Comparison of ENCODE assay signal across 24 cellular contexts in the genomic region with DNA sequence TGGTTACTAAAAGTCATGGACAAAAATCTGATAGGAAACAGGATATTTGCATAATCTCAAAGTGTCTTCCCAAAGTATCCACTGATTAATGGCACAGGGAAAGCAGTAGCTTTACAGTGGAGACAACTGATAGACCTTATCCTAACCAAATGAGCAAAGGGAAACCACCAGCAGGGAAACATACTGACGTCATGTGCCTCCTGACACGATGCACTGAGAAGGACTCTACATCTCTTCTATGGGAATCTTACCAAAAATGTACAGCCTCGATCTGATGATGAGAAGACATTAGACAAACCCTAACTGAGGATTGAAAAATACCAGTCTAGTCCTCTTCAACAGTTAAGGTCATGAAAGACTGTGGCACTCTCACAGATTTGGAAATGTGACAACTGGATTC.
A peak's percentile ranks its signal among the peaks of the same experiment; 100 is the strongest.
DNase-seq lines count a peak whose midpoint lies in the region; ATAC-seq, FAIRE-seq and TF ChIP-seq lines count a peak whose summit lies in the region.
"Had no signal": no experiment of that assay in that cellular context is flagged by ENCODE, and none has a peak within 500 bp of the region (broad histone marks: within the 10 kb centered on the region; RNA-seq: fewer than 3 reads in every experiment).

No MANE protein-coding gene starts in this region.

- TF ChIP-seq EP300 in HepG2 (IDR thresholded peaks at IDR 0.05; ENCODE audit: low read depth in 2 of 2, low read length in 2 of 2) (no peak), HepG2 (CRISPR knock-in tag; IDR thresholded peaks at IDR 0.05; ENCODE audit: borderline replicate concordance) (no peak)

- H3K79me2 ChIP-seq in HepG2 (ENCODE audit: insufficient read depth, low read length) = no peaks in the 10 kb centered on the region

- H3K9me3 Mint-ChIP-seq in IgD-negative memory B cell = no peaks in the 10 kb centered on the region
- H3K9me3 Mint-ChIP-seq in stimulated activated naive B cell treated with anti-CD40 and anti-IgM and Interleukin-4, amounts not matched to agents 10 μg/mL and 1 μg/mL and 100 μg/mL, for 72 hours = no peaks in the 10 kb centered on the region
- H3K9me3 Mint-ChIP-seq in activated CD8-positive, alpha-beta T cell treated with anti-CD3 and anti-CD28 coated beads for 36 hours = no peaks in the 10 kb centered on the region
- H3K9me3 Mint-ChIP-seq: CD4-positive, alpha-beta T cell; CD8-positive, alpha-beta T cell had no signal

- peak overlapping the region in 2 of 3 donors; percentile 9 to 67 for H3K27ac Mint-ChIP-seq in IgD-negative memory B cell
- H3K27ac Mint-ChIP-seq in stimulated activated naive B cell treated with anti-CD40 and anti-IgM and Interleukin-4, amounts not matched to agents 10 μg/mL and 1 μg/mL and 100 μg/mL, for 72 hours = peak overlapping the region; percentile 21
- H3K27ac Mint-ChIP-seq in activated CD8-positive, alpha-beta T cell treated with anti-CD3 and anti-CD28 coated beads for 36 hours = no peak overlapping the region
- H3K27ac Mint-ChIP-seq: B cell; CD4-positive, alpha-beta T cell; CD8-positive, alpha-beta T cell had no signal

- H3K27me3 Mint-ChIP-seq in IgD-negative memory B cell = no peaks in the 10 kb centered on the region
- H3K27me3 Mint-ChIP-seq in stimulated activated naive B cell treated with anti-CD40 and anti-IgM and Interleukin-4, amounts not matched to agents 10 μg/mL and 1 μg/mL and 100 μg/mL, for 72 hours = no peaks in the 10 kb centered on the region
- no peaks in the 10 kb centered on the region for H3K27me3 Mint-ChIP-seq in activated CD8-positive, alpha-beta T cell treated with anti-CD3 and anti-CD28 coated beads for 36 hours
- H3K27me3 Mint-ChIP-seq: B cell; CD4-positive, alpha-beta T cell had no signal

- WGBS in HepG2 (ENCODE audit: low lambda C conversion rate) = 0% methylated on average over 3 of the region's 3 CpGs
- 70% methylated on average over 3 of the region's 3 CpGs for WGBS in right lobe of liver (ENCODE audit: insufficient coverage, low coverage, low lambda C conversion rate, missing lambda C conversion rate)

- H3K4me2 ChIP-seq in HepG2 (ENCODE audit: low read depth, low read length) = no peak overlapping the region
- H3K4me2 ChIP-seq: A549; BLaER1 treated with 17β-estradiol and CSF1 and Interleukin-3, amounts not matched to agents 10 nM and 100 nM had no signal

- no peak overlapping the region for H3K4me3 ChIP-seq in HepG2 (replicated peaks in 1 of 3; ENCODE audit: insufficient read depth in 1 of 3, low read depth in 2 of 3, low read length in 3 of 3)
- H3K4me3 ChIP-seq in right lobe of liver = no peak overlapping the region
- H3K4me3 ChIP-seq in choroid plexus epithelial cell (ENCODE audit: low read depth, low read length) = no peak overlapping the region
- H3K4me3 ChIP-seq in A673 (ENCODE audit: low read depth, low read length, poor library complexity, severe bottlenecking) = no peak overlapping the region
- H3K4me3 ChIP-seq: A549; BLaER1 treated with 17β-estradiol and CSF1 and Interleukin-3, amounts not matched to agents 10 nM and 100 nM had no signal

- H4K20me1 ChIP-seq in HepG2 (ENCODE audit: insufficient read depth, low read length) = no peaks in the 10 kb centered on the region

- no peak for TF ChIP-seq RAD21 in HepG2 (CRISPR knock-in tag; IDR thresholded peaks at IDR 0.05)

- TF ChIP-seq POLR2A in HepG2 (IDR thresholded peaks at IDR 0.05; ENCODE audit: insufficient read depth in 1 of 2, low read depth in 2 of 2, low read length in 2 of 2) (no peak), right lobe of liver (IDR thresholded peaks at IDR 0.05) (no peak)

- CTCF ChIA-PET in HepG2 (lab: Yijun Ruan, JAX; ENCODE audit: low intra/inter-chr PET ratio, low total read pairs) (no interaction called here), A673 (lab: Charles Lee) (no interaction called here)
- CTCF ChIA-PET in activated CD8-positive, alpha-beta T cell treated with anti-CD3 and anti-CD28 coated beads for 36 hours (lab: Charles Lee) = no interaction called here

- no peak for TF ChIP-seq CTCF in HepG2 (CRISPR knock-in tag; IDR thresholded peaks at IDR 0.05)
- no peak for TF ChIP-seq CTCF in right lobe of liver (IDR thresholded peaks at IDR 0.05)
- no peak for TF ChIP-seq CTCF in choroid plexus epithelial cell (conservative IDR thresholded peaks at IDR 0.05; ENCODE audit: low read depth, low read length)
- TF ChIP-seq CTCF in A673 (conservative IDR thresholded peaks at IDR 0.05; ENCODE audit: low read depth, low read length) = no peak
- no peak for TF ChIP-seq CTCF in activated CD8-positive, alpha-beta T cell treated with anti-CD3 and anti-CD28 coated beads for 36 hours (IDR thresholded peaks at IDR 0.05)

- FAIRE-seq in HepG2 (lab: Jason Lieb, UNC) = no peak
- FAIRE-seq: A549, D721Med, G401.6, GM12891, GM19239 had no signal

- H3K4me1 Mint-ChIP-seq in IgD-negative memory B cell = peaks cover 0 to 8% (median 3%) of the 10 kb centered on the region in 3 donors
- H3K4me1 Mint-ChIP-seq in stimulated activated naive B cell treated with anti-CD40 and anti-IgM and Interleukin-4, amounts not matched to agents 10 μg/mL and 1 μg/mL and 100 μg/mL, for 72 hours = peaks cover 14 to 21% of the 10 kb centered on the region in 2 donors
- peaks cover 9% of the 10 kb centered on the region for H3K4me1 Mint-ChIP-seq in activated CD8-positive, alpha-beta T cell treated with anti-CD3 and anti-CD28 coated beads for 36 hours (ENCODE audit: low read depth)

- peaks cover 32% of the 10 kb centered on the region for H3K36me3 Mint-ChIP-seq in IgD-negative memory B cell
- peaks cover 52 to 88% of the 10 kb centered on the region in 2 donors for H3K36me3 Mint-ChIP-seq in stimulated activated naive B cell treated with anti-CD40 and anti-IgM and Interleukin-4, amounts not matched to agents 10 μg/mL and 1 μg/mL and 100 μg/mL, for 72 hours
- H3K36me3 Mint-ChIP-seq in activated CD8-positive, alpha-beta T cell treated with anti-CD3 and anti-CD28 coated beads for 36 hours (ENCODE audit: low read depth) = peaks cover 64% of the 10 kb centered on the region

- POLR2A ChIA-PET in HepG2 (lab: Yijun Ruan, JAX) (no interaction called here), A673 (lab: Charles Lee; ENCODE audit: low non-redundant PET) (no interaction called here)
- POLR2A ChIA-PET in activated CD8-positive, alpha-beta T cell treated with anti-CD3 and anti-CD28 coated beads for 36 hours (lab: Charles Lee) = no interaction called here

- DNase-seq in HepG2 (ENCODE audit: low spot score) = no peak
- DNase-seq in right lobe of liver = no peak
- DNase-seq in choroid plexus epithelial cell (ENCODE audit: low read depth) = peak; percentile 47
- DNase-seq in stimulated activated naive B cell treated with anti-CD40 and anti-IgM and Interleukin-4, amounts not matched to agents 10 μg/mL and 1 μg/mL and 100 μg/mL, for 72 hours = no peak
- no peak for DNase-seq in A673 (ENCODE audit: low spot score)
- DNase-seq in activated CD8-positive, alpha-beta T cell treated with anti-CD3 and anti-CD28 coated beads for 36 hours = no peak
- DNase-seq: AML-193; Caco-2; Calu3; CD4-positive, alpha-beta T cell; CD8-positive, alpha-beta T cell; DMS79 treated with DMSO at 0.1 percent for 48 hours; GF-D8 had no signal

- H2AFZ ChIP-seq in HepG2 (ENCODE audit: low read length) = no peak overlapping the region

- ATAC-seq in HepG2 (no peak), right lobe of liver (no peak), GM21526 (IDR thresholded peaks at IDR 0.05; ENCODE audit: low FRiP score, unreplicated experiment) (no peak)
- ATAC-seq in stimulated activated naive B cell treated with anti-CD40 and anti-IgM and Interleukin-4, amounts not matched to agents 10 μg/mL and 1 μg/mL and 100 μg/mL, for 72 hours (replicated peaks) = no peak
- no peak for ATAC-seq in activated CD8-positive, alpha-beta T cell treated with anti-CD3 and anti-CD28 coated beads for 36 hours
- ATAC-seq: A549; CD8-positive, alpha-beta T cell had no signal

- no peak overlapping the region for H3K27ac ChIP-seq in HepG2 (ENCODE audit: extremely low read length, insufficient read depth, low read length)
- no peak overlapping the region for H3K27ac ChIP-seq in right lobe of liver
- H3K27ac ChIP-seq in A673 (ENCODE audit: low read depth, low read length, poor library complexity, severe bottlenecking) = no peak overlapping the region
- H3K27ac ChIP-seq: 22Rv1; A549; BLaER1 treated with 17β-estradiol and CSF1 and Interleukin-3, amounts not matched to agents 10 nM and 100 nM; C4-2B had no signal

- no peaks in the 10 kb centered on the region for H3K4me1 ChIP-seq in HepG2 (ENCODE audit: insufficient read depth, low read length)
- H3K4me1 ChIP-seq in right lobe of liver = no peaks in the 10 kb centered on the region
- H3K4me1 ChIP-seq in A673 (ENCODE audit: insufficient read depth, low read length, poor library complexity, severe bottlenecking) = no peaks in the 10 kb centered on the region
- H3K4me1 ChIP-seq: A549, Caco-2 had no signal

- BruUV-seq in HepG2 (replicated peaks; lab: Mats Ljungman, UMichigan) (no TSS peak), A673 (replicated peaks; lab: Mats Ljungman, UMichigan) (no TSS peak)

- H3K36me3 ChIP-seq in HepG2 (replicated peaks in 1 of 2; ENCODE audit: control insufficient read depth in 1 of 2, insufficient read depth in 2 of 2, low read length in 2 of 2) (no peaks in the 10 kb centered on the region), right lobe of liver (no peaks in the 10 kb centered on the region), A673 (ENCODE audit: insufficient read depth, low read length, poor library complexity, severe bottlenecking) (no peaks in the 10 kb centered on the region)

- no peak overlapping the region for H3K9ac ChIP-seq in HepG2 (ENCODE audit: insufficient read depth, low read depth, low read length)
- H3K9ac ChIP-seq: BLaER1 treated with 17β-estradiol and CSF1 and Interleukin-3, amounts not matched to agents 10 nM and 100 nM had no signal

- no peak overlapping the region for H3K4me3 Mint-ChIP-seq in IgD-negative memory B cell
- no peak overlapping the region for H3K4me3 Mint-ChIP-seq in stimulated activated naive B cell treated with anti-CD40 and anti-IgM and Interleukin-4, amounts not matched to agents 10 μg/mL and 1 μg/mL and 100 μg/mL, for 72 hours
- no peak overlapping the region for H3K4me3 Mint-ChIP-seq in activated CD8-positive, alpha-beta T cell treated with anti-CD3 and anti-CD28 coated beads for 36 hours
- H3K4me3 Mint-ChIP-seq: B cell; CD4-positive, alpha-beta T cell; CD8-positive, alpha-beta T cell had no signal

- in situ Hi-C loops in HepG2 (cut with HindIII; ENCODE audit: extremely low pct_ligation_motif_present, low pct_unique_long_range_greater_than_20kb) = no loop called here

- H3K27me3 ChIP-seq in HepG2 (ENCODE audit: control insufficient read depth in 1 of 2, insufficient read depth in 2 of 2, low read length in 2 of 2) (no peaks in the 10 kb centered on the region; a peak in 1 of 5 replicates), right lobe of liver (no peaks in the 10 kb centered on the region), A673 (replicated peaks; ENCODE audit: insufficient read depth, low read depth, low read length, poor library complexity) (no peaks in the 10 kb centered on the region)
- H3K27me3 ChIP-seq: BLaER1 treated with 17β-estradiol and CSF1 and Interleukin-3, amounts not matched to agents 10 nM and 100 nM had no signal

- H3K9me3 ChIP-seq in HepG2 (ENCODE audit: low read length) (no peaks in the 10 kb centered on the region), right lobe of liver (no peaks in the 10 kb centered on the region), A673 (ENCODE audit: low read depth, low read length, poor library complexity, severe bottlenecking) (no peaks in the 10 kb centered on the region)
- H3K9me3 ChIP-seq: A549, Caco-2 had no signal

- intact Hi-C loops in HepG2 (cut with micrococcal nuclease; ENCODE audit: unreplicated experiment) = no loop called here
- intact Hi-C loops in right lobe of liver (cut with DNase I) = no loop called here
- intact Hi-C loops in A673 (cut with micrococcal nuclease; ENCODE audit: unreplicated experiment) = no loop called here
- intact Hi-C loops in activated CD8-positive, alpha-beta T cell treated with anti-CD3 and anti-CD28 coated beads for 36 hours (cut with micrococcal nuclease) = no loop called here
